8 cellular contexts compared by ENCODE assay signal in genomic region chr16:19502395-19503131, GRCh38. TPM values are rescaled to one million over a fixed set of nuclear protein-coding genes. Genes with fewer than 3 reads are reported as not detected.
DNase-seq lines count a peak whose midpoint lies in the region; ATAC-seq, FAIRE-seq and TF ChIP-seq lines count a peak whose summit lies in the region.

No MANE protein-coding gene starts in this region.

- TF ChIP-seq RAD21 in HepG2 (CRISPR knock-in tag; IDR thresholded peaks at IDR 0.05): peak; percentile 83

- CTCF ChIA-PET in HepG2 (lab: Yijun Ruan, JAX; ENCODE audit: low intra/inter-chr PET ratio, low total read pairs): interaction anchor here (0.8 to 3.8 kb wide), 5 partner anchors 53 to 416 kb away, joined by 3 to 77 read pairs (median 12); partner anchors contain the start of gene VPS35L

- no peaks in the 10 kb centered on the region for H3K4me1 ChIP-seq in HepG2 (ENCODE audit: insufficient read depth, low read length)

- intact Hi-C loops in HepG2 (cut with micrococcal nuclease; ENCODE audit: unreplicated experiment): loop anchor here (1.0 kb wide), 2 partner anchors 113 to 416 kb away; no protein-coding TSS in a partner anchor

- H3K27ac ChIP-seq in 22Rv1 (no peak overlapping the region), HepG2 (ENCODE audit: extremely low read length, insufficient read depth, low read length) (no peak overlapping the region)

- no peak for TF ChIP-seq POLR2A in HepG2 (IDR thresholded peaks at IDR 0.05; ENCODE audit: insufficient read depth in 1 of 2, low read depth in 2 of 2, low read length in 2 of 2)

- TF ChIP-seq EP300 in HepG2 (IDR thresholded peaks at IDR 0.05; ENCODE audit: low read depth in 2 of 2, low read length in 2 of 2) (no peak), HepG2 (CRISPR knock-in tag; IDR thresholded peaks at IDR 0.05; ENCODE audit: borderline replicate concordance) (no peak)

- TF ChIP-seq CTCF in 22Rv1 (IDR thresholded peaks at IDR 0.05): peak; percentile 88
- peak; percentile 68 for TF ChIP-seq CTCF in GM12875 (IDR thresholded peaks at IDR 0.05; ENCODE audit: borderline replicate concordance, insufficient read depth, low read depth, low read length)
- peak; percentile 89 for TF ChIP-seq CTCF in HepG2 (CRISPR knock-in tag; IDR thresholded peaks at IDR 0.05)

- H3K9ac ChIP-seq in HepG2 (ENCODE audit: insufficient read depth, low read depth, low read length): no peak overlapping the region

- no peaks in the 10 kb centered on the region for H3K9me3 ChIP-seq in HepG2 (ENCODE audit: low read length)

- POLR2A ChIA-PET in HepG2 (lab: Yijun Ruan, JAX): interaction anchor here (1.2 to 1.4 kb wide), 2 partner anchors 19 to 113 kb away, joined by 3 to 8 read pairs; partner anchors contain the start of gene GDE1

- DNase-seq in NCI-H446 (lab: John Stamatoyannopoulos, UW): peak; percentile 30 to 69
- DNase-seq in cerebellar cortex (ENCODE audit: low spot score): peak; percentile 79
- DNase-seq in HepG2 (ENCODE audit: low spot score): peak; percentile 84
- DNase-seq in stimulated activated CD4-positive, alpha-beta T cell treated with anti-CD3 and anti-CD28 coated beads, TNF-alpha, amount 100 ng/mL, for 24 hours (ENCODE audit: low read depth in 3 of 3): peak; percentile 42 to 58 (median 43)

- H3K4me2 ChIP-seq in HepG2 (ENCODE audit: low read depth, low read length): no peak overlapping the region

- WGBS in HepG2 (ENCODE audit: low lambda C conversion rate): 94% methylated on average over 3 of the region's 3 CpGs

- in situ Hi-C loops in HepG2 (cut with HindIII; ENCODE audit: extremely low pct_ligation_motif_present, low pct_unique_long_range_greater_than_20kb): loop anchor here (5.0 to 10.0 kb wide), 3 partner anchors 115 to 415 kb away; no protein-coding TSS in a partner anchor

- no peaks in the 10 kb centered on the region for H4K20me1 ChIP-seq in HepG2 (ENCODE audit: insufficient read depth, low read length)

- H3K36me3 ChIP-seq in HepG2 (replicated peaks in 1 of 2; ENCODE audit: control insufficient read depth in 1 of 2, insufficient read depth in 2 of 2, low read length in 2 of 2): peaks cover 23 to 47% of the 10 kb centered on the region in 2 experiments

- ATAC-seq in activated CD4-positive, CD25-positive, alpha-beta regulatory T cell treated with anti-CD3 and anti-CD28 coated beads, Interleukin-2, amount 50 U/mL, for 24 hours: peak; percentile 38 to 55
- peak; percentile 94 for ATAC-seq in HepG2
- no peak for ATAC-seq in HG02759 (IDR thresholded peaks at IDR 0.05; ENCODE audit: unreplicated experiment)

- H2AFZ ChIP-seq in HepG2 (ENCODE audit: low read length): no peak overlapping the region

- BruUV-seq in HepG2 (replicated peaks; lab: Mats Ljungman, UMichigan): no TSS peak

- no peaks in the 10 kb centered on the region for H3K79me2 ChIP-seq in HepG2 (ENCODE audit: insufficient read depth, low read length)

- H3K4me3 ChIP-seq in GM12875 (ENCODE audit: low read depth, low read length): no peak overlapping the region
- no peak overlapping the region for H3K4me3 ChIP-seq in HepG2 (replicated peaks in 1 of 3; ENCODE audit: insufficient read depth in 1 of 3, low read depth in 2 of 3, low read length in 3 of 3)

- H3K27me3 ChIP-seq in HepG2 (ENCODE audit: control insufficient read depth in 1 of 2, insufficient read depth in 2 of 2, low read length in 2 of 2): no peaks in the 10 kb centered on the region

- FAIRE-seq in HepG2 (lab: Jason Lieb, UNC): peak; percentile 43

TF ChIP-seq in HepG2, 621 proteins besides CTCF, POLR2A, EP300 and RAD21 (continues in another document):
- TF ChIP-seq MYC (CRISPR knock-in tag; IDR thresholded peaks at IDR 0.05; ENCODE audit: borderline replicate concordance) (no peak), HOXA5 (CRISPR knock-in tag; IDR thresholded peaks at IDR 0.05) (0 out of 2 replicates have a peak, but pooled peaks have one; percentile 39), ZSCAN12 (CRISPR knock-in tag; IDR thresholded peaks at IDR 0.05) (no peak)

RNA-seq across cellular contexts. Expression of gene GDE1, which starts 19.3 kb away (rescaled TPM):
- total RNA-seq in HepG2 (2016; rRNA removed; fragmentation: Illumina TruSeq; extraction: Trizol): 55.1 and 59.0 TPM in 2 replicates
- 52.9 and 57.5 TPM in 2 replicates for total RNA-seq in HepG2 (2016; cell fraction: cytosol; rRNA removed; fragmentation: Illumina TruSeq; extraction: Trizol; ENCODE audit: low read depth)
- total RNA-seq in HepG2 (2016; cell fraction: insoluble cytoplasmic fraction; rRNA removed; fragmentation: Illumina TruSeq; extraction: Trizol): 45.6 and 63.3 TPM in 2 replicates
- 123 and 138 TPM in 2 replicates for total RNA-seq in HepG2 (2016; cell fraction: membrane; rRNA removed; fragmentation: Illumina TruSeq; extraction: Trizol)
- total RNA-seq in HepG2 (2016; cell fraction: nucleus; rRNA removed; fragmentation: Illumina TruSeq; extraction: Trizol): 45.2 and 50.8 TPM in 2 replicates
- 35.9 and 38.9 TPM in 2 replicates for polyA plus RNA-seq in HepG2 (2011; rRNA removed)
- polyA plus RNA-seq in HepG2 (2011; cell fraction: cytosol; rRNA removed): 27.6 and 46.5 TPM in 2 replicates
- polyA plus RNA-seq in HepG2 (2011; cell fraction: nucleus; rRNA removed): 10.9 and 16.7 TPM in 2 replicates
- 89.0 and 119 TPM in 2 replicates for polyA plus RNA-seq in HepG2 (2012)
- polyA plus RNA-seq in HepG2 (2016; cell fraction: cytosol; fragmentation: Illumina TruSeq; extraction: Trizol; ENCODE audit: low read depth): 80.4 and 81.8 TPM in 2 replicates
- 50.5 and 58.3 TPM in 2 replicates for polyA plus RNA-seq in HepG2 (2016; cell fraction: insoluble cytoplasmic fraction; fragmentation: Illumina TruSeq; extraction: Trizol; ENCODE audit: low read depth)
- 115 and 129 TPM in 2 replicates for polyA plus RNA-seq in HepG2 (2016; cell fraction: membrane; fragmentation: Illumina TruSeq; extraction: Trizol; ENCODE audit: low read depth)
- polyA plus RNA-seq in HepG2 (2016; cell fraction: nucleus; fragmentation: Illumina TruSeq; extraction: Trizol; ENCODE audit: insufficient read depth, low read depth): 61.2 and 70.9 TPM in 2 replicates
- 12.3 and 18.4 TPM in 2 replicates for polyA minus RNA-seq in HepG2 (2011; rRNA and poly(A)+ RNA removed; ENCODE audit: low replicate concordance)
- polyA minus RNA-seq in HepG2 (2011; cell fraction: cytosol; rRNA and poly(A)+ RNA removed): 24.4 and 28.3 TPM in 2 replicates
- polyA minus RNA-seq in HepG2 (2011; cell fraction: nucleus; rRNA and poly(A)+ RNA removed): 15.5 and 36.3 TPM in 2 replicates

RNA-seq across cellular contexts. Expression of gene CCP110, which starts 21.2 kb away (rescaled TPM):
- total RNA-seq in HepG2 (2016; rRNA removed; fragmentation: Illumina TruSeq; extraction: Trizol): 11.1 and 19.9 TPM in 2 replicates
- 1.7 and 2.6 TPM in 2 replicates for total RNA-seq in HepG2 (2016; cell fraction: cytosol; rRNA removed; fragmentation: Illumina TruSeq; extraction: Trizol; ENCODE audit: low read depth)
- 10.2 and 19.5 TPM in 2 replicates for total RNA-seq in HepG2 (2016; cell fraction: insoluble cytoplasmic fraction; rRNA removed; fragmentation: Illumina TruSeq; extraction: Trizol)
- 7.1 and 7.9 TPM in 2 replicates for total RNA-seq in HepG2 (2016; cell fraction: membrane; rRNA removed; fragmentation: Illumina TruSeq; extraction: Trizol)
- 15.4 and 17.2 TPM in 2 replicates for total RNA-seq in HepG2 (2016; cell fraction: nucleus; rRNA removed; fragmentation: Illumina TruSeq; extraction: Trizol)
- 8.6 and 10.0 TPM in 2 replicates for polyA plus RNA-seq in HepG2 (2011; rRNA removed)
- 3.3 and 5.1 TPM in 2 replicates for polyA plus RNA-seq in HepG2 (2011; cell fraction: cytosol; rRNA removed)
- 6.8 and 10.0 TPM in 2 replicates for polyA plus RNA-seq in HepG2 (2011; cell fraction: nucleus; rRNA removed)
- polyA plus RNA-seq in HepG2 (2012): 17.7 and 18.2 TPM in 2 replicates
- polyA plus RNA-seq in HepG2 (2016; cell fraction: cytosol; fragmentation: Illumina TruSeq; extraction: Trizol; ENCODE audit: low read depth): 0.46 and 0.52 TPM in 2 replicates
- polyA plus RNA-seq in HepG2 (2016; cell fraction: insoluble cytoplasmic fraction; fragmentation: Illumina TruSeq; extraction: Trizol; ENCODE audit: low read depth): 19.6 and 20.5 TPM in 2 replicates
- 2.5 and 2.6 TPM in 2 replicates for polyA plus RNA-seq in HepG2 (2016; cell fraction: membrane; fragmentation: Illumina TruSeq; extraction: Trizol; ENCODE audit: low read depth)
- 23.8 and 24.5 TPM in 2 replicates for polyA plus RNA-seq in HepG2 (2016; cell fraction: nucleus; fragmentation: Illumina TruSeq; extraction: Trizol; ENCODE audit: insufficient read depth, low read depth)
- 3.5 and 5.4 TPM in 2 replicates for polyA minus RNA-seq in HepG2 (2011; rRNA and poly(A)+ RNA removed; ENCODE audit: low replicate concordance)
- 7.8 and 8.1 TPM in 2 replicates for polyA minus RNA-seq in HepG2 (2011; cell fraction: cytosol; rRNA and poly(A)+ RNA removed)
- polyA minus RNA-seq in HepG2 (2011; cell fraction: nucleus; rRNA and poly(A)+ RNA removed): 18.4 and 23.4 TPM in 2 replicates

RNA-seq across cellular contexts. Expression of gene VPS35L, which starts 52.9 kb away (rescaled TPM):
- total RNA-seq in HepG2 (2016; rRNA removed; fragmentation: Illumina TruSeq; extraction: Trizol): 0.97 and 1.4 TPM in 2 replicates
- 1.1 and 1.5 TPM in 2 replicates for total RNA-seq in HepG2 (2016; cell fraction: cytosol; rRNA removed; fragmentation: Illumina TruSeq; extraction: Trizol; ENCODE audit: low read depth)
- 0.76 and 1.1 TPM in 2 replicates for total RNA-seq in HepG2 (2016; cell fraction: insoluble cytoplasmic fraction; rRNA removed; fragmentation: Illumina TruSeq; extraction: Trizol)
- total RNA-seq in HepG2 (2016; cell fraction: membrane; rRNA removed; fragmentation: Illumina TruSeq; extraction: Trizol): 1.9 and 2.0 TPM in 2 replicates
- total RNA-seq in HepG2 (2016; cell fraction: nucleus; rRNA removed; fragmentation: Illumina TruSeq; extraction: Trizol): 1.5 and 1.6 TPM in 2 replicates
- 1.6 and 1.9 TPM in 2 replicates for polyA plus RNA-seq in HepG2 (2011; rRNA removed)
- polyA plus RNA-seq in HepG2 (2011; cell fraction: cytosol; rRNA removed): 1.5 and 1.8 TPM in 2 replicates
- polyA plus RNA-seq in HepG2 (2011; cell fraction: nucleus; rRNA removed): 2.1 and 2.7 TPM in 2 replicates
- 2.7 and 3.0 TPM in 2 replicates for polyA plus RNA-seq in HepG2 (2012)
- polyA plus RNA-seq in HepG2 (2016; cell fraction: cytosol; fragmentation: Illumina TruSeq; extraction: Trizol; ENCODE audit: low read depth): 0.57 and 0.96 TPM in 2 replicates
- 1.3 and 1.4 TPM in 2 replicates for polyA plus RNA-seq in HepG2 (2016; cell fraction: insoluble cytoplasmic fraction; fragmentation: Illumina TruSeq; extraction: Trizol; ENCODE audit: low read depth)
- polyA plus RNA-seq in HepG2 (2016; cell fraction: membrane; fragmentation: Illumina TruSeq; extraction: Trizol; ENCODE audit: low read depth): 1.2 and 1.5 TPM in 2 replicates
- 1.2 and 1.7 TPM in 2 replicates for polyA plus RNA-seq in HepG2 (2016; cell fraction: nucleus; fragmentation: Illumina TruSeq; extraction: Trizol; ENCODE audit: insufficient read depth, low read depth)
- polyA minus RNA-seq in HepG2 (2011; rRNA and poly(A)+ RNA removed; ENCODE audit: low replicate concordance): 4.2 and 19.9 TPM in 2 replicates
- polyA minus RNA-seq in HepG2 (2011; cell fraction: cytosol; rRNA and poly(A)+ RNA removed): 1.2 and 3.5 TPM in 2 replicates
- polyA minus RNA-seq in HepG2 (2011; cell fraction: nucleus; rRNA and poly(A)+ RNA removed): 5.8 and 9.1 TPM in 2 replicates
